35 cellular contexts compared by ENCODE assay signal in genomic region chr20:55316753-55317152, GRCh38.
A peak's percentile ranks its signal among the peaks of the same experiment; 100 is the strongest.
DNase-seq lines count a peak whose midpoint lies in the region; ATAC-seq, FAIRE-seq and TF ChIP-seq lines count a peak whose summit lies in the region.
"Had no signal": no experiment of that assay in that cellular context is flagged by ENCODE, and none has a peak within 500 bp of the region (broad histone marks: within the 10 kb centered on the region; RNA-seq: fewer than 3 reads in every experiment).

No MANE protein-coding gene starts in this region.

- no peak overlapping the region for H2BK15ac ChIP-seq in IMR-90 (ENCODE audit: low read depth, low read length)
- no peak overlapping the region for H2BK15ac ChIP-seq in H1 (ENCODE audit: low read length)

- H3K56ac ChIP-seq in IMR-90 (ENCODE audit: extremely low read depth, insufficient read depth, low read length) (no peak overlapping the region), H1 (replicated peaks; ENCODE audit: insufficient read length, low read depth, low read length) (no peak overlapping the region)

- H3K18ac ChIP-seq in IMR-90 (ENCODE audit: low read depth, low read length) (no peak overlapping the region), H1 (ENCODE audit: extremely low read depth, low read length) (no peak overlapping the region)

- in situ Hi-C loops in HepG2 (cut with HindIII; ENCODE audit: extremely low pct_ligation_motif_present, low pct_unique_long_range_greater_than_20kb) (no loop called here), IMR-90 (cut with MboI; ENCODE audit: low sequenced_read_pairs) (no loop called here)

- ATAC-seq in HepG2 (no peak), right lobe of liver (no peak), IMR-90 (ENCODE audit: low read depth) (no peak), body of pancreas (no peak)
- ATAC-seq: A549; CD8-positive, alpha-beta T cell had no signal

- no peak overlapping the region for H4K8ac ChIP-seq in IMR-90 (ENCODE audit: low read depth in 2 of 2, low read length in 2 of 2)
- no peak overlapping the region for H4K8ac ChIP-seq in H1 (ENCODE audit: extremely low read depth, insufficient read depth, low read length)

- no peaks in the 10 kb centered on the region for H3K9me1 ChIP-seq in IMR-90 (ENCODE audit: insufficient read depth, low read length)

- FAIRE-seq in HepG2 (lab: Jason Lieb, UNC) (no peak), bronchial epithelial cell (lab: Jason Lieb, UNC) (peak; percentile 18), H1 (lab: Jason Lieb, UNC) (no peak)
- FAIRE-seq: A204.1, A549, D721Med had no signal

- no peaks in the 10 kb centered on the region for H3K23me2 ChIP-seq in H1 (ENCODE audit: low read depth, low read length)

- H3K79me1 ChIP-seq in IMR-90 (ENCODE audit: low read depth in 1 of 2, low read length in 2 of 2), result no peaks in the 10 kb centered on the region
- no peaks in the 10 kb centered on the region for H3K79me1 ChIP-seq in H1 (ENCODE audit: low read depth, low read length)

- TF ChIP-seq CTCF in HepG2 (CRISPR knock-in tag; IDR thresholded peaks at IDR 0.05) (no peak), right lobe of liver (IDR thresholded peaks at IDR 0.05) (no peak), IMR-90 (conservative IDR thresholded peaks at IDR 0.05; ENCODE audit: low read depth, low read length) (no peak), bronchial epithelial cell (IDR thresholded peaks at IDR 0.05; ENCODE audit: insufficient read depth, low read length, severe bottlenecking) (no peak), H1 (IDR thresholded peaks at IDR 0.05; ENCODE audit: control extremely low read depth in 1 of 3, insufficient read depth in 1 of 3, low read depth in 1 of 3, low read length in 3 of 3) (no peak), esophagus muscularis mucosa (IDR thresholded peaks at IDR 0.05) (no peak), body of pancreas (IDR thresholded peaks at IDR 0.05) (no peak), smooth muscle cell (IDR thresholded peaks at IDR 0.05; ENCODE audit: borderline replicate concordance, insufficient read depth, poor library complexity, severe bottlenecking) (no peak)

- peaks cover 98% of the 10 kb centered on the region for H3K9me3 ChIP-seq in HepG2 (ENCODE audit: low read length)
- no peaks in the 10 kb centered on the region for H3K9me3 ChIP-seq in right lobe of liver
- H3K9me3 ChIP-seq in IMR-90 (ENCODE audit: control insufficient read depth, insufficient read depth, low read length), result peaks cover 3% of the 10 kb centered on the region; the same call in 1 of the 2 replicates
- H3K9me3 ChIP-seq in H1 (ENCODE audit: insufficient read depth in 2 of 2, low read depth in 1 of 2, low read length in 1 of 2), result no peaks in the 10 kb centered on the region
- peaks cover 0 to 3% (median 0%) of the 10 kb centered on the region in 4 donors for H3K9me3 ChIP-seq in esophagus muscularis mucosa
- no peaks in the 10 kb centered on the region for H3K9me3 ChIP-seq in body of pancreas
- H3K9me3 ChIP-seq in smooth muscle cell (replicated peaks; ENCODE audit: low read depth), result no peaks in the 10 kb centered on the region
- H3K9me3 ChIP-seq: A549; BE2C; BLaER1; BLaER1 treated with 17β-estradiol and CSF1 and Interleukin-3, amounts not matched to agents 10 nM and 100 nM; Caco-2 had no signal

- no peak overlapping the region for H2AK9ac ChIP-seq in IMR-90 (replicated peaks; ENCODE audit: low read depth, low read length, poor library complexity)

- H2BK120ac ChIP-seq in IMR-90 (ENCODE audit: low read depth, low read length), result no peak overlapping the region
- no peak overlapping the region for H2BK120ac ChIP-seq in H1 (replicated peaks; ENCODE audit: low read depth, low read length)

- H3K4me1 ChIP-seq in HepG2 (ENCODE audit: insufficient read depth, low read length) (no peaks in the 10 kb centered on the region), right lobe of liver (no peaks in the 10 kb centered on the region), IMR-90 (ENCODE audit: control insufficient read depth, insufficient read depth, low read length) (no peaks in the 10 kb centered on the region), H1 (replicated peaks in 1 of 4; ENCODE audit: control insufficient read depth in 3 of 4, insufficient read depth in 4 of 4, low read length in 3 of 4) (no peaks in the 10 kb centered on the region), esophagus muscularis mucosa (no peaks in the 10 kb centered on the region), body of pancreas (no peaks in the 10 kb centered on the region), smooth muscle cell (ENCODE audit: low read depth) (no peaks in the 10 kb centered on the region)
- H3K4me1 ChIP-seq: A549; BE2C; BLaER1; BLaER1 treated with 17β-estradiol and CSF1 and Interleukin-3, amounts not matched to agents 10 nM and 100 nM; Caco-2 had no signal

- TF ChIP-seq POLR2A in HepG2 (IDR thresholded peaks at IDR 0.05; ENCODE audit: insufficient read depth in 1 of 2, low read depth in 2 of 2, low read length in 2 of 2) (no peak), right lobe of liver (IDR thresholded peaks at IDR 0.05) (no peak), IMR-90 (IDR thresholded peaks at IDR 0.05; ENCODE audit: low read depth, low read length) (no peak), H1 (IDR thresholded peaks at IDR 0.05; ENCODE audit: control extremely low read depth in 1 of 2, low read depth in 2 of 2, low read length in 2 of 2) (no peak), esophagus muscularis mucosa (IDR thresholded peaks at IDR 0.05; ENCODE audit: low read depth) (no peak), body of pancreas (IDR thresholded peaks at IDR 0.05) (no peak)

- H2BK12ac ChIP-seq in H1 (ENCODE audit: low read depth, low read length), result no peak overlapping the region

- H3K4me3 ChIP-seq in HepG2 (replicated peaks in 1 of 3; ENCODE audit: insufficient read depth in 1 of 3, low read depth in 2 of 3, low read length in 3 of 3) (no peak overlapping the region), right lobe of liver (no peak overlapping the region), IMR-90 (ENCODE audit: insufficient read depth, low read depth, low read length) (no peak overlapping the region), bronchial epithelial cell (ENCODE audit: low read depth, low read length) (no peak overlapping the region), H1 (ENCODE audit: extremely low read depth in 1 of 4, insufficient read depth in 2 of 4, low read depth in 3 of 4, low read length in 4 of 4) (no peak overlapping the region), esophagus muscularis mucosa (no peak overlapping the region), body of pancreas (no peak overlapping the region), smooth muscle cell (no peak overlapping the region)
- H3K4me3 ChIP-seq: A549; BLaER1; BLaER1 treated with 17β-estradiol and CSF1 and Interleukin-3, amounts not matched to agents 10 nM and 100 nM had no signal

- no peaks in the 10 kb centered on the region for H3K36me3 ChIP-seq in HepG2 (replicated peaks in 1 of 2; ENCODE audit: control insufficient read depth in 1 of 2, insufficient read depth in 2 of 2, low read length in 2 of 2)
- no peaks in the 10 kb centered on the region for H3K36me3 ChIP-seq in right lobe of liver
- no peaks in the 10 kb centered on the region for H3K36me3 ChIP-seq in IMR-90 (ENCODE audit: control insufficient read depth, insufficient read depth, low read length)
- H3K36me3 ChIP-seq in bronchial epithelial cell (ENCODE audit: control insufficient read depth, insufficient read depth, low read length), result no peaks in the 10 kb centered on the region
- no peaks in the 10 kb centered on the region for H3K36me3 ChIP-seq in H1 (ENCODE audit: control insufficient read depth in 2 of 4, insufficient read depth in 4 of 4, low read length in 3 of 4)
- no peaks in the 10 kb centered on the region for H3K36me3 ChIP-seq in esophagus muscularis mucosa
- no peaks in the 10 kb centered on the region for H3K36me3 ChIP-seq in body of pancreas (replicated peaks in 1 of 2; ENCODE audit: insufficient read depth in 1 of 2, low read depth in 2 of 2)
- no peaks in the 10 kb centered on the region for H3K36me3 ChIP-seq in smooth muscle cell (ENCODE audit: low read depth)
- H3K36me3 ChIP-seq: BE2C; BLaER1; BLaER1 treated with 17β-estradiol and CSF1 and Interleukin-3, amounts not matched to agents 10 nM and 100 nM had no signal

- H2AK5ac ChIP-seq in IMR-90 (ENCODE audit: low read depth, low read length) (no peak overlapping the region), H1 (ENCODE audit: low read depth, low read length) (no peak overlapping the region)

- H2BK5ac ChIP-seq in IMR-90 (ENCODE audit: low read depth, low read length, poor library complexity, severe bottlenecking) (no peak overlapping the region), H1 (ENCODE audit: low read depth, low read length) (no peak overlapping the region)

- TF ChIP-seq EP300 in HepG2 (IDR thresholded peaks at IDR 0.05; ENCODE audit: low read depth in 2 of 2, low read length in 2 of 2) (no peak), HepG2 (CRISPR knock-in tag; IDR thresholded peaks at IDR 0.05; ENCODE audit: borderline replicate concordance) (no peak), H1 (IDR thresholded peaks at IDR 0.05; ENCODE audit: borderline replicate concordance in 1 of 2, low read depth in 2 of 2, low read length in 2 of 2) (no peak), esophagus muscularis mucosa (IDR thresholded peaks at IDR 0.05) (no peak)

- no peak overlapping the region for H3K9ac ChIP-seq in HepG2 (ENCODE audit: insufficient read depth, low read depth, low read length)
- H3K9ac ChIP-seq in IMR-90 (ENCODE audit: low read depth, low read length), result no peak overlapping the region
- H3K9ac ChIP-seq in H1 (replicated peaks in 1 of 4; ENCODE audit: extremely low read depth in 1 of 4, low read depth in 3 of 4, low read length in 3 of 4), result no peak overlapping the region
- no peak overlapping the region for H3K9ac ChIP-seq in smooth muscle cell (ENCODE audit: low read depth)
- H3K9ac ChIP-seq: BLaER1; BLaER1 treated with 17β-estradiol and CSF1 and Interleukin-3, amounts not matched to agents 10 nM and 100 nM had no signal

- no peak overlapping the region for H3K23ac ChIP-seq in IMR-90 (ENCODE audit: low read depth, low read length)
- H3K23ac ChIP-seq in H1 (ENCODE audit: insufficient read length), result no peak overlapping the region

- no peak overlapping the region for H2AFZ ChIP-seq in HepG2 (ENCODE audit: low read length)
- H2AFZ ChIP-seq in IMR-90 (replicated peaks; ENCODE audit: low read length, poor library complexity), result no peak overlapping the region
- no peak overlapping the region for H2AFZ ChIP-seq in H1 (ENCODE audit: low read length)
- H2AFZ ChIP-seq in smooth muscle cell (ENCODE audit: low read depth), result no peak overlapping the region

- intact Hi-C loops in HepG2 (cut with micrococcal nuclease; ENCODE audit: unreplicated experiment) (no loop called here), right lobe of liver (cut with DNase I) (no loop called here), IMR-90 (cut with micrococcal nuclease) (no loop called here), esophagus muscularis mucosa (cut with DNase I) (no loop called here), body of pancreas (cut with DNase I) (no loop called here)

- dilution Hi-C loops in IMR-90 (cut with HindIII; ENCODE audit: low sequenced_read_pairs, unreplicated experiment), result no loop called here

- H2BK20ac ChIP-seq in IMR-90 (ENCODE audit: low read depth, low read length) (no peak overlapping the region), H1 (ENCODE audit: low read length) (no peak overlapping the region)

- H3K4me2 ChIP-seq in HepG2 (ENCODE audit: low read depth, low read length), result no peak overlapping the region
- H3K4me2 ChIP-seq in IMR-90 (ENCODE audit: low read depth, low read length), result no peak overlapping the region
- no peak overlapping the region for H3K4me2 ChIP-seq in H1 (ENCODE audit: insufficient read depth in 1 of 2, low read depth in 2 of 2, low read length in 2 of 2)
- no peak overlapping the region for H3K4me2 ChIP-seq in smooth muscle cell
- H3K4me2 ChIP-seq: A549; BLaER1; BLaER1 treated with 17β-estradiol and CSF1 and Interleukin-3, amounts not matched to agents 10 nM and 100 nM had no signal

- TF ChIP-seq RAD21 in HepG2 (CRISPR knock-in tag; IDR thresholded peaks at IDR 0.05) (no peak), IMR-90 (IDR thresholded peaks at IDR 0.05; ENCODE audit: low read length) (no peak), H1 (IDR thresholded peaks at IDR 0.05 in 1 of 2, conservative IDR thresholded peaks at IDR 0.05 in 1 of 2; ENCODE audit: low read depth in 2 of 2, low read length in 2 of 2) (no peak)

- CTCF ChIA-PET in HepG2 (lab: Yijun Ruan, JAX; ENCODE audit: low intra/inter-chr PET ratio, low total read pairs) (no interaction called here), IMR-90 (lab: Yijun Ruan, JAX) (no interaction called here), H1 (lab: Charles Lee; ENCODE audit: partially characterized antibody) (interaction anchor here (1.3 to 1.8 kb wide), 2 partner anchors 17 to 124 kb away, joined by 4 to 5 read pairs; no protein-coding TSS in a partner anchor)

- no peak overlapping the region for H4K91ac ChIP-seq in IMR-90 (ENCODE audit: insufficient read depth, low read depth, low read length)
- H4K91ac ChIP-seq in H1 (replicated peaks; ENCODE audit: insufficient read length, low read length), result no peak overlapping the region

- H4K20me1 ChIP-seq in HepG2 (ENCODE audit: insufficient read depth, low read length) (no peaks in the 10 kb centered on the region), IMR-90 (ENCODE audit: insufficient read depth, low read length) (no peaks in the 10 kb centered on the region), H1 (replicated peaks in 1 of 2; ENCODE audit: control insufficient read depth in 1 of 2, insufficient read depth in 2 of 2, low read length in 2 of 2) (no peaks in the 10 kb centered on the region), smooth muscle cell (ENCODE audit: low read depth) (no peaks in the 10 kb centered on the region)
- H4K20me1 ChIP-seq: BLaER1; BLaER1 treated with 17β-estradiol and CSF1 and Interleukin-3, amounts not matched to agents 10 nM and 100 nM had no signal

- DNase-seq in HepG2 (ENCODE audit: low spot score) (no peak), right lobe of liver (no peak), IMR-90 (no peak), bronchial epithelial cell (ENCODE audit: low read depth) (no peak), H1 (ENCODE audit: low read depth in 1 of 2, low spot score in 2 of 2) (no peak), esophagus muscularis mucosa (ENCODE audit: extremely low spot score) (no peak), body of pancreas (no peak), smooth muscle cell (lab: John Stamatoyannopoulos, UW; ENCODE audit: unreplicated experiment) (no peak)
- DNase-seq: 8988T; ACHN; AML-193; BE2C; C1 segment of cervical spinal cord; Caco-2; Calu3; CD4-positive, alpha-beta memory T cell; CD4-positive, alpha-beta T cell; CD4-positive, CD25-positive, alpha-beta regulatory T cell; CD8-positive, alpha-beta memory T cell; CD8-positive, alpha-beta T cell; COR-L47; DMS 273 treated with DMSO at 0.1 percent for 48 hours; DMS153; DMS53; DMS79; DMS79 treated with DMSO at 0.1 percent for 48 hours; DND-41; EL had no signal

- H4K5ac ChIP-seq in IMR-90 (ENCODE audit: low read depth, low read length) (no peak overlapping the region), H1 (ENCODE audit: insufficient read length, low read depth, low read length) (no peak overlapping the region)

- BruUV-seq in HepG2 (replicated peaks; lab: Mats Ljungman, UMichigan), result no TSS peak
- BruUV-seq in IMR-90 (replicated peaks; lab: Mats Ljungman, UMichigan), result no TSS peak

- no peak overlapping the region for H3K4ac ChIP-seq in IMR-90 (ENCODE audit: low read depth, low read length)
- H3K4ac ChIP-seq in H1 (replicated peaks; ENCODE audit: insufficient read length, low read depth, low read length), result no peak overlapping the region

- H3K14ac ChIP-seq in IMR-90 (replicated peaks; ENCODE audit: low read depth, low read length) (no peak overlapping the region), H1 (ENCODE audit: insufficient read length) (no peak overlapping the region)

- no peaks in the 10 kb centered on the region for H3F3A ChIP-seq in smooth muscle cell (ENCODE audit: low read depth)

- 0% methylated on average over 1 of the region's 1 CpG for WGBS in HepG2 (ENCODE audit: low lambda C conversion rate)
- WGBS in right lobe of liver (ENCODE audit: insufficient coverage, low coverage, low lambda C conversion rate, missing lambda C conversion rate), result 14% methylated on average over 1 of the region's 1 CpG
- no CpG with 5 or more reads among the region's 1 CpG for WGBS in IMR-90 (ENCODE audit: extremely low coverage in 2 of 2, insufficient read length in 1 of 2), 2 experiments
- 90% methylated on average over 1 of the region's 1 CpG; no CpG with 5 or more reads in 1 of the 2 experiments for WGBS in H1 (ENCODE audit: extremely low coverage in 1 of 2, insufficient coverage in 1 of 2, insufficient read length in 1 of 2, insufficient replicate concordance in 2 of 2, low coverage in 1 of 2, low lambda C conversion rate in 2 of 2, missing lambda C conversion rate in 1 of 2), 2 experiments
- WGBS in esophagus muscularis mucosa, result 55% methylated on average over 1 of the region's 1 CpG
- 22 to 45% methylated on average over 1 of the region's 1 CpG for WGBS in body of pancreas, 2 donors
- WGBS in smooth muscle cell (ENCODE audit: low lambda C conversion rate), result 60% methylated on average over 1 of the region's 1 CpG

- H3K79me2 ChIP-seq in HepG2 (ENCODE audit: insufficient read depth, low read length), result no peaks in the 10 kb centered on the region
- no peaks in the 10 kb centered on the region for H3K79me2 ChIP-seq in H1 (ENCODE audit: control insufficient read depth in 1 of 2, insufficient read depth in 2 of 2, low read length in 2 of 2)
- H3K79me2 ChIP-seq in smooth muscle cell (ENCODE audit: low read depth), result no peaks in the 10 kb centered on the region

- H3K27me3 ChIP-seq in HepG2 (ENCODE audit: control insufficient read depth in 1 of 2, insufficient read depth in 2 of 2, low read length in 2 of 2) (no peaks in the 10 kb centered on the region), right lobe of liver (no peaks in the 10 kb centered on the region), IMR-90 (ENCODE audit: control insufficient read depth, insufficient read depth, low read length) (no peaks in the 10 kb centered on the region), bronchial epithelial cell (ENCODE audit: control insufficient read depth, insufficient read depth, low read length) (no peaks in the 10 kb centered on the region), H1 (replicated peaks in 1 of 4; ENCODE audit: control insufficient read depth in 3 of 4, extremely low read depth in 1 of 4, insufficient read depth in 3 of 4, low read length in 3 of 4) (no peaks in the 10 kb centered on the region), esophagus muscularis mucosa (no peaks in the 10 kb centered on the region), body of pancreas (no peaks in the 10 kb centered on the region), smooth muscle cell (ENCODE audit: low read depth) (no peaks in the 10 kb centered on the region)
- H3K27me3 ChIP-seq: BE2C; BLaER1; BLaER1 treated with 17β-estradiol and CSF1 and Interleukin-3, amounts not matched to agents 10 nM and 100 nM had no signal

- POLR2A ChIA-PET in HepG2 (lab: Yijun Ruan, JAX) (no interaction called here), IMR-90 (lab: Charles Lee; ENCODE audit: unreplicated experiment) (no interaction called here), H1 (lab: Charles Lee; ENCODE audit: partially characterized antibody) (no interaction called here)

- H3K27ac ChIP-seq in HepG2 (ENCODE audit: extremely low read length, insufficient read depth, low read length) (no peak overlapping the region), right lobe of liver (no peak overlapping the region), IMR-90 (ENCODE audit: insufficient read depth, low read length) (no peak overlapping the region), H1 (ENCODE audit: low read depth, low read length) (no peak overlapping the region), esophagus muscularis mucosa (replicated peaks in 1 of 4) (no peak overlapping the region), body of pancreas (no peak overlapping the region), smooth muscle cell (ENCODE audit: low read depth) (no peak overlapping the region)
- H3K27ac ChIP-seq: 22Rv1; A549; BLaER1; BLaER1 treated with 17β-estradiol and CSF1 and Interleukin-3, amounts not matched to agents 10 nM and 100 nM; C4-2B had no signal

Comparison
In these comparisons a context has a peak if more than half of its experiments do, and no peak if none do; other contexts are left out.
1. Of the 41 proteins assayed by ChIP-seq in both HepG2 and H1: peak only in HepG2: none; only in H1: none; in both: CEBPB; in neither: 40.